12 cellular contexts compared by ENCODE assay signal in the genomic region with DNA sequence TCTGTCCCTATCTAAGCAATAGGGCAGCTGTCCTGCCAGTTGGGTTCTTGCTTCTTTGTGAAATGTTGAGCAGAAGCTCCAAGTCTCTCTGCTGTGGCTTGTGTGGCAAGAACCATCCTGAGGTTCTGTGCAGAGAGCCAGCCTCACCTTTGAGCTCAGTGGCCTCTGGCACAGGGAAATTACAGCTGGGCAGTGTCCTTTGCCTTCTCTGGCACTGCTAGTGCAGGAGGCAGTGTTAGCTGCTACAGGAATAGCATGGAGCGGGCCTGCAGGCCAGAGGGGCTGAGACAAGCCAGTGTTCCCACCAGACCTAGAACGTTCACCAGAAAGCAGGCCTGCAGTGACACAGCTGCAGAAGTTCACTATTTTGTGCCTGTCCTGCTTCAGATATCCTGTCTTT. TPM values are rescaled to one million over a fixed set of nuclear protein-coding genes. Genes with fewer than 3 reads are reported as not detected.
DNase-seq lines count a peak whose midpoint lies in the region; ATAC-seq and TF ChIP-seq lines count a peak whose summit lies in the region.
"Had no signal": no experiment of that assay in that cellular context is flagged by ENCODE, and none has a peak within 500 bp of the region (broad histone marks: within the 10 kb centered on the region; RNA-seq: fewer than 3 reads in every experiment).

No MANE protein-coding gene starts in this region.

- DNase-seq in GM23338 (ENCODE audit: low spot score) (no peak), islet precursor cell (peak; percentile 58), retina (peak; percentile 16), NCI-H748 treated with DMSO at 0.1 percent for 48 hours (lab: John Stamatoyannopoulos, UW) (no peak)
- DNase-seq in activated T-helper 2 cell treated with anti-CD3 and anti-CD28 coated beads, Interferon-gamma antibody, Interleukin-2, Interleukin-4, amounts not matched to agents 10 μg/mL and 5 μg/mL and 100 μg/mL, durations not matched to agents 14 hours and 24 hours and 36 hours (ENCODE audit: low spot score), result no peak
- DNase-seq in activated CD8-positive, alpha-beta memory T cell treated with anti-CD3 and anti-CD28 coated beads, Interleukin-2, amount 50 U/mL, for 4 hours, result no peak
- DNase-seq: activated gamma-delta T cell; NCI-H146; stimulated activated naive CD4-positive, alpha-beta T cell treated with Interleukin-2 at 50 U/mL for 16 hours had no signal

- H3K27me3 ChIP-seq in GM23338 (ENCODE audit: insufficient read depth), result peaks cover 29% of the 10 kb centered on the region

- no peak overlapping the region for H3K27ac ChIP-seq in GM23338 (ENCODE audit: low read depth)

- no peak for ATAC-seq in GM23338
- ATAC-seq in HG02870 (IDR thresholded peaks at IDR 0.05; ENCODE audit: unreplicated experiment), result no peak
- ATAC-seq in GM18517 (IDR thresholded peaks at IDR 0.05; ENCODE audit: unreplicated experiment), result no peak

- TF ChIP-seq CTCF in GM23338 (conservative IDR thresholded peaks at IDR 0.05; ENCODE audit: low read depth in 2 of 2), result no peak

- 0 out of 2 replicates have a peak overlapping the region, but pooled peaks have one; percentile 83 for H3K4me3 ChIP-seq in GM23338

- H3K4me1 ChIP-seq in GM23338 (ENCODE audit: insufficient read depth), result peaks cover 26% of the 10 kb centered on the region; the same call in 1 of the 2 replicates

- no peak overlapping the region for H3K4me2 ChIP-seq in GM23338

- H3K27ac Mint-ChIP-seq in GM23338, result no peak overlapping the region
- no peak overlapping the region for H3K27ac Mint-ChIP-seq in activated T-helper 2 cell treated with anti-CD3 and anti-CD28 coated beads, Interferon-gamma antibody, Interleukin-2, Interleukin-4, amounts not matched to agents 10 μg/mL and 5 μg/mL and 100 μg/mL, durations not matched to agents 14 hours and 24 hours and 36 hours

- 0 out of 2 replicates have a peak, but pooled peaks cover 5% of the 10 kb centered on the region for H3F3A ChIP-seq in GM23338 (replicated peaks; ENCODE audit: low read depth)

- peak overlapping the region; percentile 45; the same call in 2 of the 3 replicates for H3K4me3 Mint-ChIP-seq in GM23338
- peak overlapping the region; percentile 43 for H3K4me3 Mint-ChIP-seq in activated T-helper 2 cell treated with anti-CD3 and anti-CD28 coated beads, Interferon-gamma antibody, Interleukin-2, Interleukin-4, amounts not matched to agents 10 μg/mL and 5 μg/mL and 100 μg/mL, durations not matched to agents 14 hours and 24 hours and 36 hours (ENCODE audit: low read depth)

- intact Hi-C loops in activated T-helper 2 cell treated with anti-CD3 and anti-CD28 coated beads, Interferon-gamma antibody, Interleukin-2, Interleukin-4, amounts not matched to agents 10 μg/mL and 5 μg/mL and 100 μg/mL, durations not matched to agents 14 hours and 24 hours and 36 hours (cut with micrococcal nuclease), result loop anchor here (5.0 kb wide), 1 partner anchor 33 kb away; no protein-coding TSS in a partner anchor

- peaks cover 14% of the 10 kb centered on the region for H3K27me3 Mint-ChIP-seq in GM23338 (ENCODE audit: insufficient read depth, low read depth, poor library complexity)
- peaks cover 21% of the 10 kb centered on the region for H3K27me3 Mint-ChIP-seq in activated T-helper 2 cell treated with anti-CD3 and anti-CD28 coated beads, Interferon-gamma antibody, Interleukin-2, Interleukin-4, amounts not matched to agents 10 μg/mL and 5 μg/mL and 100 μg/mL, durations not matched to agents 14 hours and 24 hours and 36 hours (ENCODE audit: low read depth)

- peaks cover 9% of the 10 kb centered on the region for H3K79me2 ChIP-seq in GM23338 (replicated peaks; ENCODE audit: insufficient read depth)

- no peaks in the 10 kb centered on the region for H3K9me2 ChIP-seq in GM23338 (ENCODE audit: insufficient read depth)

- peaks cover 14% of the 10 kb centered on the region for H4K20me1 ChIP-seq in GM23338 (replicated peaks; ENCODE audit: insufficient read depth)

- H3K4me1 Mint-ChIP-seq in GM23338, result peaks cover 48% of the 10 kb centered on the region
- peaks cover 35% of the 10 kb centered on the region for H3K4me1 Mint-ChIP-seq in activated T-helper 2 cell treated with anti-CD3 and anti-CD28 coated beads, Interferon-gamma antibody, Interleukin-2, Interleukin-4, amounts not matched to agents 10 μg/mL and 5 μg/mL and 100 μg/mL, durations not matched to agents 14 hours and 24 hours and 36 hours (ENCODE audit: low read depth)

- peaks cover 4% of the 10 kb centered on the region; the same call in 1 of the 3 replicates for H3K36me3 Mint-ChIP-seq in GM23338 (ENCODE audit: low read depth)
- H3K36me3 Mint-ChIP-seq in activated T-helper 2 cell treated with anti-CD3 and anti-CD28 coated beads, Interferon-gamma antibody, Interleukin-2, Interleukin-4, amounts not matched to agents 10 μg/mL and 5 μg/mL and 100 μg/mL, durations not matched to agents 14 hours and 24 hours and 36 hours (ENCODE audit: low read depth), result no peaks in the 10 kb centered on the region

- H2AFZ ChIP-seq in GM23338, result no peak overlapping the region

- no peaks in the 10 kb centered on the region for H3K9me3 Mint-ChIP-seq in GM23338
- H3K9me3 Mint-ChIP-seq in activated T-helper 2 cell treated with anti-CD3 and anti-CD28 coated beads, Interferon-gamma antibody, Interleukin-2, Interleukin-4, amounts not matched to agents 10 μg/mL and 5 μg/mL and 100 μg/mL, durations not matched to agents 14 hours and 24 hours and 36 hours, result no peaks in the 10 kb centered on the region

- H3K36me3 ChIP-seq in GM23338 (ENCODE audit: insufficient read depth), result no peaks in the 10 kb centered on the region

TF ChIP-seq in GM23338, 12 proteins besides CTCF, POLR2A, EP300 and RAD21 (continues in another document):
- TF ChIP-seq CREB1 (CRISPR knock-in tag; IDR thresholded peaks at IDR 0.05; ENCODE audit: low read depth), result no peak
- no peak for TF ChIP-seq POLR2AphosphoS5 (IDR thresholded peaks at IDR 0.05; ENCODE audit: low read depth)

RNA-seq across cellular contexts. Expression of a gene that starts 1.8 kb away (rescaled TPM):
- total RNA-seq in GM23338 (2014; rRNA removed; shearing (Covaris generic)), result 31.8 and 40.1 TPM in 2 replicates
- 46.8 and 51.7 TPM in 2 replicates for polyA plus RNA-seq in GM23338 (2016; fragmentation: Nextera tagmentation; extraction: Ambion mirVana)
- total RNA-seq in activated T-helper 2 cell treated with anti-CD3 and anti-CD28 coated beads, Interferon-gamma antibody, Interleukin-2, Interleukin-4, amounts not matched to agents 10 μg/mL and 5 μg/mL and 100 μg/mL, durations not matched to agents 14 hours and 24 hours and 36 hours, result 18.4 and 19.6 TPM in 2 replicates

RNA-seq across cellular contexts. Expression of a gene that starts 44.0 kb away (rescaled TPM):
- 31.8 and 40.7 TPM in 2 replicates for total RNA-seq in GM23338 (2014; rRNA removed; shearing (Covaris generic))
- 17.1 and 17.9 TPM in 2 replicates for polyA plus RNA-seq in GM23338 (2016; fragmentation: Nextera tagmentation; extraction: Ambion mirVana)
- 45.4 and 51.1 TPM in 2 replicates for total RNA-seq in activated T-helper 2 cell treated with anti-CD3 and anti-CD28 coated beads, Interferon-gamma antibody, Interleukin-2, Interleukin-4, amounts not matched to agents 10 μg/mL and 5 μg/mL and 100 μg/mL, durations not matched to agents 14 hours and 24 hours and 36 hours

RNA-seq across cellular contexts. Expression of a gene that starts 53.5 kb away (rescaled TPM):
- total RNA-seq in GM23338 (2014; rRNA removed; shearing (Covaris generic)), result 1.7 and 8.1 TPM in 2 replicates
- polyA plus RNA-seq in GM23338 (2016; fragmentation: Nextera tagmentation; extraction: Ambion mirVana), result 9.0 and 10.3 TPM in 2 replicates
- not detected in 2 replicates for total RNA-seq in activated T-helper 2 cell treated with anti-CD3 and anti-CD28 coated beads, Interferon-gamma antibody, Interleukin-2, Interleukin-4, amounts not matched to agents 10 μg/mL and 5 μg/mL and 100 μg/mL, durations not matched to agents 14 hours and 24 hours and 36 hours

RNA-seq across cellular contexts. Expression of a gene that starts 53.6 kb away (rescaled TPM):
- 2.1 TPM in 1 of 2 replicates, not detected in the other for total RNA-seq in GM23338 (2014; rRNA removed; shearing (Covaris generic))
- polyA plus RNA-seq in GM23338 (2016; fragmentation: Nextera tagmentation; extraction: Ambion mirVana), result 1.7 TPM in 1 of 2 replicates, not detected in the other
- not detected in 2 replicates for total RNA-seq in activated T-helper 2 cell treated with anti-CD3 and anti-CD28 coated beads, Interferon-gamma antibody, Interleukin-2, Interleukin-4, amounts not matched to agents 10 μg/mL and 5 μg/mL and 100 μg/mL, durations not matched to agents 14 hours and 24 hours and 36 hours
- total RNA-seq: mucosa of gallbladder had no signal

Comparison
In these comparisons a context has a peak if more than half of its experiments do, and no peak if none do; other contexts are left out.
1. DNase-seq: peak in islet precursor cell (single experiment) and retina (single experiment); none in GM23338 (single experiment), activated T-helper 2 cell treated with anti-CD3 and anti-CD28 coated beads, Interferon-gamma antibody, Interleukin-2, Interleukin-4, amounts not matched to agents 10 μg/mL and 5 μg/mL and 100 μg/mL, durations not matched to agents 14 hours and 24 hours and 36 hours (single experiment), activated CD8-positive, alpha-beta memory T cell treated with anti-CD3 and anti-CD28 coated beads, Interleukin-2, amount 50 U/mL, for 4 hours (single experiment) and NCI-H748 treated with DMSO at 0.1 percent for 48 hours (single experiment).